Comparison of ENCODE assay signal across 14 cellular contexts in the genomic region with DNA sequence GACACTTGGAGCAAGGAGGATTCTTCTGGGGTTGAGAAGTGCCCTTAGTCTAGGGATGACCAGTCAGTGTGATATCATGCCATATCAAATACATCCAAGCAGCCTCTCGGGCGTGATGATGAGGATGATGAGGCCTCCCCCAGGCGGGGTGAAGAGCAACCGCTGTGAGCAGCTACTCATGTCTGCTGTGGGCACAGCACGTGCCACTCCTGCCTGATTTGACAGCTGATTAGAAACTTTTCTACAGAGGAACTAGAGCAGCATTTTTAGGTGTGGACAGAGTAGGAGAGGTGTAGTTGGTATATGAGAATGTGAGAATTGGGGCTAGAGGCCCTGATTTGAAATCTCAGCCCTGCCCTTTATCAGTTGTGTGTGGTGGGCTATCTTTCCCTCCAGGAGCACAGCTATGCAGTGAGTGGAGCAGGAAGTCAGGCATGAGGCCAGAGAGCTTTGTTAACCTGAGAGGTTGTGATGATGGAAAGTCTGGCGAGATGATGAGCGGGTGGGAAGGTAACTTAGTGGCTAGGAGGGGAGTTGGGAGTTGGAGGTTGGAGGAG. TPM values are rescaled to one million over a fixed set of nuclear protein-coding genes. Genes with fewer than 3 reads are reported as not detected.
"Had no signal": no experiment of that assay in that cellular context is flagged by ENCODE, and none has a peak within 500 bp of the region (broad histone marks: within the 10 kb centered on the region; RNA-seq: fewer than 3 reads in every experiment).

No MANE protein-coding gene starts in this region.

- H3K4me1 Mint-ChIP-seq: activated CD4-positive, alpha-beta T cell treated with anti-CD3 and anti-CD28 coated beads, Interleukin-2, amount 10 ng/mL, durations not matched to agents 7 days and 5 days; activated T-helper 17 cell treated with anti-CD3 and anti-CD28 coated beads, Interleukin-2, amount 50 U/mL, for 72 hours had no signal

- H3K4me2 ChIP-seq: PC-9 had no signal

- H3K27me3 Mint-ChIP-seq: activated CD4-positive, alpha-beta memory T cell treated with anti-CD3 and anti-CD28 coated beads for 36 hours; activated CD4-positive, alpha-beta T cell treated with anti-CD3 and anti-CD28 coated beads, Interleukin-2, amount 10 ng/mL, durations not matched to agents 7 days and 5 days; activated naive CD8-positive, alpha-beta T cell; activated T-helper 17 cell treated with anti-CD3 and anti-CD28 coated beads, Interleukin-2, amount 50 U/mL, for 72 hours had no signal

- FAIRE-seq: astrocyte had no signal

- H3K4me3 ChIP-seq: cardiac muscle cell, PC-9 had no signal

- H3K27me3 ChIP-seq: cardiac muscle cell had no signal

- H3K4me3 Mint-ChIP-seq: activated CD4-positive, alpha-beta memory T cell treated with anti-CD3 and anti-CD28 coated beads for 36 hours; activated CD4-positive, alpha-beta T cell treated with anti-CD3 and anti-CD28 coated beads, Interleukin-2, amount 10 ng/mL, durations not matched to agents 7 days and 5 days; activated naive CD4-positive, alpha-beta T cell treated with anti-CD3 and anti-CD28 coated beads for 36 hours; activated naive CD8-positive, alpha-beta T cell; activated T-helper 17 cell treated with anti-CD3 and anti-CD28 coated beads, Interleukin-2, amount 50 U/mL, for 72 hours; brain; T-helper 1 cell treated with Interleukin-12 subunit alpha and Interleukin-12 subunit beta and Interleukin-4 antibody, amounts not matched to agents 30 μg/mL and 1 μg/mL, for 36 hours had no signal

- H3K27ac Mint-ChIP-seq: activated CD4-positive, alpha-beta memory T cell treated with anti-CD3 and anti-CD28 coated beads for 36 hours; activated CD4-positive, alpha-beta T cell treated with anti-CD3 and anti-CD28 coated beads, Interleukin-2, amount 10 ng/mL, durations not matched to agents 7 days and 5 days; activated naive CD4-positive, alpha-beta T cell treated with anti-CD3 and anti-CD28 coated beads for 36 hours; activated naive CD8-positive, alpha-beta T cell; activated T-helper 17 cell treated with anti-CD3 and anti-CD28 coated beads, Interleukin-2, amount 50 U/mL, for 72 hours; T-helper 1 cell treated with Interleukin-12 subunit alpha and Interleukin-12 subunit beta and Interleukin-4 antibody, amounts not matched to agents 30 μg/mL and 1 μg/mL, for 36 hours had no signal

- H3K27ac ChIP-seq: cardiac muscle cell, PC-9 had no signal

- DNase-seq: activated CD4-positive, CD25-positive, alpha-beta regulatory T cell; activated CD8-positive, alpha-beta memory T cell treated with anti-CD3 and anti-CD28 coated beads for 24 hours; activated gamma-delta T cell; activated T-cell treated with anti-CD3 and anti-CD28 coated beads, Interleukin-2, amount 50 U/mL, for 48 hours had no signal

- H2AFZ ChIP-seq: PC-9 had no signal

- H3K36me3 ChIP-seq: cardiac muscle cell had no signal

- H3K9me3 Mint-ChIP-seq: activated CD4-positive, alpha-beta memory T cell treated with anti-CD3 and anti-CD28 coated beads for 36 hours; activated CD4-positive, alpha-beta T cell treated with anti-CD3 and anti-CD28 coated beads, Interleukin-2, amount 10 ng/mL, durations not matched to agents 7 days and 5 days had no signal

- H3K36me3 Mint-ChIP-seq: activated CD4-positive, alpha-beta memory T cell treated with anti-CD3 and anti-CD28 coated beads for 36 hours; activated naive CD8-positive, alpha-beta T cell; brain had no signal

RNA-seq across cellular contexts. Expression of gene COBL, which starts 49.6 kb away (rescaled TPM):
- total RNA-seq: activated CD4-positive, alpha-beta memory T cell treated with anti-CD3 and anti-CD28 coated beads for 36 hours; activated CD4-positive, alpha-beta T cell treated with anti-CD3 and anti-CD28 coated beads, Interleukin-2, amount 10 ng/mL, durations not matched to agents 7 days and 5 days; activated naive CD4-positive, alpha-beta T cell treated with anti-CD3 and anti-CD28 coated beads for 36 hours; activated T-helper 17 cell treated with anti-CD3 and anti-CD28 coated beads, Interleukin-2, amount 50 U/mL, for 72 hours had no signal
